Comparison of ENCODE assay signal across 8 cellular contexts in genomic region chr5:106875591-106876297, GRCh38.
A peak's percentile ranks its signal among the peaks of the same experiment; 100 is the strongest.
DNase-seq lines count a peak whose midpoint lies in the region; ATAC-seq and TF ChIP-seq lines count a peak whose summit lies in the region.

No MANE protein-coding gene starts in this region.

- peak overlapping the region; percentile 49 for H3K4me3 Mint-ChIP-seq in glutamatergic neuron (ENCODE audit: unreplicated experiment)

- H3K9ac ChIP-seq in GM23248 (no peak overlapping the region), PC-3 (ENCODE audit: low read length) (no peak overlapping the region)

- ATAC-seq in PC-3: peak; percentile 66
- no peak for ATAC-seq in GM21528 (IDR thresholded peaks at IDR 0.05; ENCODE audit: low FRiP score, unreplicated experiment)
- ATAC-seq in GM19324 (IDR thresholded peaks at IDR 0.05; ENCODE audit: low FRiP score, unreplicated experiment): no peak

- no peak for TF ChIP-seq POLR2A in testis (IDR thresholded peaks at IDR 0.05)

- TF ChIP-seq CTCF in C4-2B (conservative IDR thresholded peaks at IDR 0.05) (peak; percentile 87), PC-3 (conservative IDR thresholded peaks at IDR 0.05; ENCODE audit: low read depth, low read length) (peak; percentile 83), glutamatergic neuron (IDR thresholded peaks at IDR 0.05; ENCODE audit: partially characterized antibody, unreplicated experiment) (peak; percentile 39), testis (IDR thresholded peaks at IDR 0.05) (peak; percentile 38 to 53 (median 48))

- DNase-seq in GM23248 (peak; percentile 51), PC-3 (peak; percentile 90), glutamatergic neuron (peak; percentile 28), testis (peak; percentile 76), NOMO-1 treated with DMSO at 0.1 percent for 48 hours (lab: John Stamatoyannopoulos, UW; ENCODE audit: unreplicated experiment) (no peak)

- no peak overlapping the region for H3K27ac Mint-ChIP-seq in glutamatergic neuron (ENCODE audit: unreplicated experiment)

- H3K4me2 ChIP-seq in GM23248 (ENCODE audit: unreplicated experiment) (no peak overlapping the region), PC-3 (ENCODE audit: low read length) (no peak overlapping the region)

- no peaks in the 10 kb centered on the region for H3K9me2 ChIP-seq in GM23248 (ENCODE audit: insufficient read depth)
- no peaks in the 10 kb centered on the region for H3K9me2 ChIP-seq in PC-3 (replicated peaks; ENCODE audit: low read length)

- H3K4me1 Mint-ChIP-seq in glutamatergic neuron (ENCODE audit: low read depth, unreplicated experiment): no peaks in the 10 kb centered on the region

- no peaks in the 10 kb centered on the region for H3F3A ChIP-seq in GM23248 (ENCODE audit: insufficient read depth)
- no peaks in the 10 kb centered on the region for H3F3A ChIP-seq in PC-3 (ENCODE audit: low read length, unreplicated experiment)

- H3K4me1 ChIP-seq in GM23248 (ENCODE audit: insufficient read depth): no peaks in the 10 kb centered on the region
- H3K4me1 ChIP-seq in PC-3 (ENCODE audit: insufficient read depth, low read length): peaks cover 8% of the 10 kb centered on the region
- no peaks in the 10 kb centered on the region for H3K4me1 ChIP-seq in testis

- H3K9me3 Mint-ChIP-seq in glutamatergic neuron (ENCODE audit: unreplicated experiment): peaks cover 2% of the 10 kb centered on the region

- intact Hi-C loops in PC-3 (cut with micrococcal nuclease) (loop anchor here (1.0 kb wide), 1 partner anchor 606 kb away; no protein-coding TSS in a partner anchor), testis (cut with DNase I; ENCODE audit: low total_unique reads) (no loop called here)

- H3K4me3 ChIP-seq in GM23248 (no peak overlapping the region), PC-3 (ENCODE audit: low read length) (no peak overlapping the region), testis (peak overlapping the region in 1 of 2 donors; percentile 2)

- no peaks in the 10 kb centered on the region for H3K9me3 ChIP-seq in GM23248 (ENCODE audit: low read depth)
- 0 out of 2 replicates have a peak, but pooled peaks cover 5% of the 10 kb centered on the region for H3K9me3 ChIP-seq in PC-3 (ENCODE audit: low read length)
- H3K9me3 ChIP-seq in testis: no peaks in the 10 kb centered on the region

- H3K36me3 Mint-ChIP-seq in glutamatergic neuron (ENCODE audit: unreplicated experiment): peaks cover 5% of the 10 kb centered on the region

- H4K20me1 ChIP-seq in GM23248 (ENCODE audit: insufficient read depth) (no peaks in the 10 kb centered on the region), PC-3 (ENCODE audit: low read length) (no peaks in the 10 kb centered on the region)

- CTCF ChIA-PET in PC-3 (lab: Charles Lee): no interaction called here

- WGBS in GM23248 (ENCODE audit: low coverage in 1 of 2, low lambda C conversion rate in 2 of 2, missing lambda C conversion rate in 2 of 2), 2 experiments: 56 to 59% methylated on average over 21 of the region's 21 CpGs
- WGBS in testis, 2 donors: 49 to 73% methylated on average over 20 to 21 of the region's 21 CpGs

- POLR2A ChIA-PET in PC-3 (lab: Charles Lee; ENCODE audit: unreplicated experiment): no interaction called here

- H3K79me2 ChIP-seq in GM23248 (ENCODE audit: insufficient read depth) (no peaks in the 10 kb centered on the region), PC-3 (ENCODE audit: low read length) (no peaks in the 10 kb centered on the region)

- H3K36me3 ChIP-seq in GM23248 (ENCODE audit: low read depth): no peaks in the 10 kb centered on the region
- H3K36me3 ChIP-seq in PC-3 (ENCODE audit: low read depth, low read length): no peaks in the 10 kb centered on the region
- no peaks in the 10 kb centered on the region for H3K36me3 ChIP-seq in testis (ENCODE audit: low read depth, missing control alignments)

- in situ Hi-C loops in GM23248 (cut with MboI): no loop called here

- H2AFZ ChIP-seq in GM23248 (no peak overlapping the region), PC-3 (ENCODE audit: low read length) (peak overlapping the region; percentile 59; the same call in 1 of the 2 replicates)

- H3K27ac ChIP-seq in C4-2B: no peak overlapping the region
- no peak overlapping the region for H3K27ac ChIP-seq in GM23248
- H3K27ac ChIP-seq in PC-3 (ENCODE audit: low read length): no peak overlapping the region
- H3K27ac ChIP-seq in testis: no peak overlapping the region

- H3K27me3 ChIP-seq in GM23248 (replicated peaks; ENCODE audit: insufficient read depth) (no peaks in the 10 kb centered on the region), PC-3 (ENCODE audit: low read length) (no peaks in the 10 kb centered on the region), testis (no peaks in the 10 kb centered on the region)

- H3K27me3 Mint-ChIP-seq in glutamatergic neuron (ENCODE audit: unreplicated experiment): no peaks in the 10 kb centered on the region

- BruUV-seq in PC-3 (replicated peaks; lab: Mats Ljungman, UMichigan): no TSS peak
